8 cellular contexts compared by ENCODE assay signal in the genomic region with DNA sequence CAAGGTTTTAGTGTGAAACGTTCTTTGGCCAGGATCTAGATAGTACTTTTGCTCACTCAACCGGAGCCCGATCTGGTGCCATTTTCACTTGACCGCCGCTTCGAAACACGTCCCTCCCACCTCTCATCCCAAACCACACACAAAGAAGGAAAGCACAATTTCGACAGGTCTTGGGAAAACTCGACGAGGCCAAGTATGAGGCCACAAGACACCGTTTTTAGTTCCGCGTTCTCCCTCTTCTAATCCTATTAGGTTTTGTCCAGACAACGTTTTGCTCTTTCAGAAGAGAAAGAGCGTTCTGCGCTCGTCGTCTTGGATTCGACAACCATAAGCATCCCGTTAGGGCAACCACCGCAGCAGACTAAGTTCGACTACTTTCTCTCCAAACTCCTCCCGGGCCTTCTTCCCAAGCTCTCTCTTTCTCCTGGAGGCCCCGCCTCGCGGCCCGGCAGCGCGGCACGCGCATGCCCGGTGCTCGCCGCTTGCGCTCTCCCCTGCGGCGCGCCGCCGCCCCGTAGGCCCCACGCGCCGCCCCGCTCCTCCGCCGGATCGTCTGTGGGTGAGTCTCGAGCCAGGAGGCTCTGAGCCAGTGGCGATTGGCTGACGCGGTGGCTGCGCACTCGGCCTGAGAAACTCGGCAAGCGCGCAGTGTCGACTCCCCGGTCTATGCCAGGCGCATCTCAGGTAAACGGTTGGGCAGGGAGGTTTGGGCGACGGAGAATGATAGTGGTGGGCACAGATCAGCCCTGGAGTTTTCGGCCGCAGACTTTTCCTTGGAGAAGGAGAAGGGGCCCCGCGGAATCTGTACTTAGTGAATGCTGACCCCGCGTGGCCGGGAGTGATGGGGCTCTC. TPM values are rescaled to one million over a fixed set of nuclear protein-coding genes. Genes with fewer than 3 reads are reported as not detected.
DNase-seq lines count a peak whose midpoint lies in the region; ATAC-seq and TF ChIP-seq lines count a peak whose summit lies in the region.

Gene MIPOL1 (plus strand): TSS at position 517 of the 852 bp plus-strand sequence. CDS start 49,952 bp downstream, outside the sequence.

- no peaks in the 10 kb centered on the region for H3K36me3 ChIP-seq in ACC112 (ENCODE audit: insufficient read depth, low read length)
- no peaks in the 10 kb centered on the region for H3K36me3 ChIP-seq in HEK293 (ENCODE audit: control insufficient read depth in 2 of 2, insufficient read depth in 1 of 2, low read length in 2 of 2)
- H3K36me3 ChIP-seq in ascending aorta = no peaks in the 10 kb centered on the region
- H3K36me3 ChIP-seq in ovary = no peaks in the 10 kb centered on the region

- H3K79me2 ChIP-seq in ACC112 (ENCODE audit: control insufficient read depth, insufficient read depth, low read length, unreplicated experiment) = peaks cover 9% of the 10 kb centered on the region

- H3K4me1 ChIP-seq in ACC112 (ENCODE audit: control insufficient read depth, insufficient read depth, low read length, unreplicated experiment) = peaks cover 31% of the 10 kb centered on the region
- H3K4me1 ChIP-seq in HEK293 (ENCODE audit: control insufficient read depth, insufficient read depth, low read length) = peaks cover 7% of the 10 kb centered on the region; the same call in 1 of the 2 replicates
- peaks cover 0 to 2% of the 10 kb centered on the region in 2 donors for H3K4me1 ChIP-seq in ascending aorta
- H3K4me1 ChIP-seq in ovary (ENCODE audit: insufficient read depth) = peaks cover 1% of the 10 kb centered on the region

- intact Hi-C loops in ascending aorta (cut with DNase I) (loop anchor here (2.0 to 5.0 kb wide), 2 partner anchors 25 to 1390 kb away; partner anchors contain the start of genes RALGAPA1 and SLC25A21), left ventricle myocardium superior (cut with micrococcal nuclease) (no loop called here), ovary (cut with DNase I) (no loop called here)

- H3K9me3 ChIP-seq in HEK293 (ENCODE audit: control insufficient read depth, insufficient read depth, low read depth, low read length) (no peaks in the 10 kb centered on the region), ascending aorta (no peaks in the 10 kb centered on the region), ovary (no peaks in the 10 kb centered on the region)

- peak; percentile 44 for TF ChIP-seq POLR2A in ovary (IDR thresholded peaks at IDR 0.05)

- H2AFZ ChIP-seq in ACC112 (ENCODE audit: low read length, unreplicated experiment) = peak within 1 kb of the TSS; percentile 94

- no peaks in the 10 kb centered on the region for H3K27me3 ChIP-seq in ACC112 (ENCODE audit: insufficient read depth, low read length)
- H3K27me3 ChIP-seq in ascending aorta = no peaks in the 10 kb centered on the region
- H3K27me3 ChIP-seq in ovary = no peaks in the 10 kb centered on the region

- WGBS in ovary, 3 donors = 1% methylated on average over 70 of the region's 70 CpGs

- peak; percentile 72 for TF ChIP-seq CTCF in HEK293 (tag by site-specific recombination; IDR thresholded peaks at IDR 0.05)
- TF ChIP-seq CTCF in ascending aorta (IDR thresholded peaks at IDR 0.05) = peak in 2 of 3 experiments; percentile 25 to 58
- peak in 2 of 3 donors; percentile 34 to 37 for TF ChIP-seq CTCF in ovary (IDR thresholded peaks at IDR 0.05)

- no peak for TF ChIP-seq EP300 in ovary (IDR thresholded peaks at IDR 0.05)

- POLR2A ChIA-PET in HEK293 (lab: Yijun Ruan, JAX) = interaction anchor here (1.0 to 2.8 kb wide), 2 partner anchors 10 to 26 kb away, joined by 3 to 10 read pairs; partner anchors contain the start of gene SLC25A21

- CTCF ChIA-PET in HEK293 (lab: Yijun Ruan, JAX) = interaction anchor here (0.7 to 4.2 kb wide), 7 partner anchors 17 to 80 kb away, joined by 3 to 14 read pairs (median 4); no protein-coding TSS in a partner anchor

- ATAC-seq in left ventricle myocardium superior = peak; percentile 100

- DNase-seq in NCI-H748 treated with DMSO at 0.1 percent for 48 hours (lab: John Stamatoyannopoulos, UW) (peak; percentile 81), ascending aorta (ENCODE audit: low spot score in 2 of 2) (peak; percentile 18 to 90), left ventricle myocardium superior (peak; percentile 93), ovary (peak; percentile 85 to 92 (median 88)), activated gamma-delta T cell (lab: John Stamatoyannopoulos, UW) (no peak)
- DNase-seq in central memory CD4-positive, alpha-beta T cell = no peak

- peak within 1 kb of the TSS; percentile 86 for H3K4me3 ChIP-seq in ACC112 (ENCODE audit: low read depth, low read length)
- H3K4me3 ChIP-seq in HEK293 (ENCODE audit: low read depth, low read length) = peak within 1 kb of the TSS; percentile 75
- peak within 1 kb of the TSS; percentile 69 to 71 for H3K4me3 ChIP-seq in ascending aorta
- H3K4me3 ChIP-seq in ovary = peak within 1 kb of the TSS; percentile 50

- H3K27ac ChIP-seq in ACC112 (ENCODE audit: low read depth, low read length) = peak within 1 kb of the TSS; percentile 89
- peak within 1 kb of the TSS; percentile 87 for H3K27ac ChIP-seq in HEK293 (ENCODE audit: extremely low read depth, low read depth, low read length)
- H3K27ac ChIP-seq in ascending aorta = peak within 1 kb of the TSS; percentile 87 to 91
- peak within 1 kb of the TSS; percentile 45 to 95 for H3K27ac ChIP-seq in ovary

TF ChIP-seq in HEK293, 187 proteins besides CTCF, POLR2A, EP300 and RAD21 (continues in another document):
- TF ChIP-seq ZIC2 (tag by site-specific recombination; IDR thresholded peaks at IDR 0.05) (peak; percentile 26; the same call in 1 of the 2 replicates), ZNF146 (tag by site-specific recombination; IDR thresholded peaks at IDR 0.05) (0 out of 2 replicates have a peak, but pooled peaks have one; percentile 4), PRDM1 (tag by site-specific recombination; IDR thresholded peaks at IDR 0.05) (peak; percentile 73), ZNF174 (tag by site-specific recombination; IDR thresholded peaks at IDR 0.05) (no peak), GFI1B (tag by site-specific recombination; IDR thresholded peaks at IDR 0.05) (no peak), ZXDB (tag by site-specific recombination; IDR thresholded peaks at IDR 0.05) (peak; percentile 51), SP7 (tag by site-specific recombination; IDR thresholded peaks at IDR 0.05) (peak; percentile 37; the same call in 1 of the 2 replicates), ZFHX2 (tag by site-specific recombination; conservative IDR thresholded peaks at IDR 0.05) (0 out of 2 replicates have a peak, but pooled peaks have one; percentile 4), BCL6B (tag by site-specific recombination; IDR thresholded peaks at IDR 0.05) (no peak), GLIS1 (tag by site-specific recombination; IDR thresholded peaks at IDR 0.05) (peak; percentile 84), ZBTB49 (tag by site-specific recombination; IDR thresholded peaks at IDR 0.05; ENCODE audit: low read depth) (no peak), SP3 (tag by site-specific recombination; IDR thresholded peaks at IDR 0.05) (peak; percentile 48; the same call in 1 of the 2 replicates), ZNF302 (tag by site-specific recombination; IDR thresholded peaks at IDR 0.05; ENCODE audit: low read depth) (no peak), ZBTB17 (tag by site-specific recombination; IDR thresholded peaks at IDR 0.05) (peak; percentile 96), KLF9 (tag by site-specific recombination; IDR thresholded peaks at IDR 0.05; ENCODE audit: low read depth) (peak; percentile 18; the same call in 1 of the 2 replicates), ZNF132 (tag by site-specific recombination; IDR thresholded peaks at IDR 0.05; ENCODE audit: borderline replicate concordance) (no peak), ZNF664 (tag by site-specific recombination; IDR thresholded peaks at IDR 0.05) (no peak), ZBTB20 (tag by site-specific recombination; IDR thresholded peaks at IDR 0.05) (peak; percentile 80; the same call in 1 of the 2 replicates)
- TF ChIP-seq, protein P1, sequence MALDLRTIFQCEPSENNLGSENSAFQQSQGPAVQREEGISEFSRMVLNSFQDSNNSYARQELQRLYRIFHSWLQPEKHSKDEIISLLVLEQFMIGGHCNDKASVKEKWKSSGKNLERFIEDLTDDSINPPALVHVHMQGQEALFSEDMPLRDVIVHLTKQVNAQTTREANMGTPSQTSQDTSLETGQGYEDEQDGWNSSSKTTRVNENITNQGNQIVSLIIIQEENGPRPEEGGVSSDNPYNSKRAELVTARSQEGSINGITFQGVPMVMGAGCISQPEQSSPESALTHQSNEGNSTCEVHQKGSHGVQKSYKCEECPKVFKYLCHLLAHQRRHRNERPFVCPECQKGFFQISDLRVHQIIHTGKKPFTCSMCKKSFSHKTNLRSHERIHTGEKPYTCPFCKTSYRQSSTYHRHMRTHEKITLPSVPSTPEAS (tag by site-specific recombination; IDR thresholded peaks at IDR 0.05) = no peak

RNA-seq across cellular contexts. Expression of gene MIPOL1, which starts in this region (rescaled TPM):
- total RNA-seq in ascending aorta (8.6 TPM), left ventricle myocardium superior (6.5 TPM), ovary (10 to 100 TPM; 16.9 to 29.5 (median 24.6) TPM)
- polyA plus RNA-seq in ovary = 1 to 10 TPM; 5.0 to 7.7 TPM

Comparison
In these comparisons a context has a peak if more than half of its experiments do, and no peak if none do; other contexts are left out.
1. DNase-seq: peak in NCI-H748 treated with DMSO at 0.1 percent for 48 hours (single experiment), ascending aorta (2 of 2), left ventricle myocardium superior (single experiment) and ovary (5 of 5); none in central memory CD4-positive, alpha-beta T cell (single experiment) and activated gamma-delta T cell (single experiment).
2. Peak in every context shown above with its lines, with median percentiles within 50 percentile points of each other: H3K27ac ChIP-seq, H3K4me3 ChIP-seq and CTCF ChIP-seq.